21 cellular contexts compared by ENCODE assay signal in genomic region chr1:214003233-214003632, GRCh38. TPM values are rescaled to one million over a fixed set of nuclear protein-coding genes. Genes with fewer than 3 reads are reported as not detected.
DNase-seq lines count a peak whose midpoint lies in the region; ATAC-seq and TF ChIP-seq lines count a peak whose summit lies in the region.
"Had no signal": no experiment of that assay in that cellular context is flagged by ENCODE, and none has a peak within 500 bp of the region (broad histone marks: within the 10 kb centered on the region; RNA-seq: fewer than 3 reads in every experiment).

No MANE protein-coding gene starts in this region.

- no peak overlapping the region for H4K8ac ChIP-seq in H9 (replicated peaks; ENCODE audit: insufficient read length, low read depth, low read length)

- peak overlapping the region in 2 of 3 donors; percentile 25 to 37 for H3K27ac ChIP-seq in thyroid gland
- H3K27ac ChIP-seq in H9 (ENCODE audit: insufficient read length, low read depth, low read length), result no peak overlapping the region
- H3K27ac ChIP-seq: A549; BLaER1 treated with 17β-estradiol and CSF1 and Interleukin-3, amounts not matched to agents 10 nM and 100 nM; uterus had no signal

- H2BK12ac ChIP-seq in H9 (ENCODE audit: insufficient read length, low read depth, low read length), result no peak overlapping the region

- H4K20me1 ChIP-seq in H9 (ENCODE audit: control insufficient read depth, insufficient read depth, insufficient read length), result no peaks in the 10 kb centered on the region
- H4K20me1 ChIP-seq: BLaER1 treated with 17β-estradiol and CSF1 and Interleukin-3, amounts not matched to agents 10 nM and 100 nM had no signal

- H3K23ac ChIP-seq in H9 (ENCODE audit: insufficient read length, low read depth, low read length), result no peak overlapping the region

- no peaks in the 10 kb centered on the region for H3K79me1 ChIP-seq in H9 (ENCODE audit: insufficient read depth, low read depth, low read length, poor library complexity, severe bottlenecking)

- H3K9me3 Mint-ChIP-seq in H9, result no peaks in the 10 kb centered on the region
- H3K9me3 Mint-ChIP-seq: activated CD4-positive, alpha-beta T cell treated with anti-CD3 and anti-CD28 coated beads, Interleukin-2, amount 10 ng/mL, durations not matched to agents 24 days and 14 days; activated naive CD8-positive, alpha-beta T cell treated with anti-CD3 and anti-CD28 coated beads, Interleukin-2, amount 50 U/mL, for 24 hours; nephron; stimulated activated naive CD8-positive, alpha-beta T cell treated with anti-CD3 and anti-CD28 coated beads, Interleukin-15, Interleukin-2, amounts not matched to agents 100 ng/mL and 50 ng/mL, for 24 hours had no signal

- no peak overlapping the region for H3K9ac ChIP-seq in H9 (ENCODE audit: extremely low read depth, insufficient read length, low read length)
- H3K9ac ChIP-seq: BLaER1 treated with 17β-estradiol and CSF1 and Interleukin-3, amounts not matched to agents 10 nM and 100 nM had no signal

- H3K27ac Mint-ChIP-seq in H9, result no peak overlapping the region
- H3K27ac Mint-ChIP-seq: activated CD4-positive, alpha-beta T cell treated with anti-CD3 and anti-CD28 coated beads, Interleukin-2, amount 10 ng/mL, durations not matched to agents 24 days and 14 days; activated naive CD8-positive, alpha-beta T cell treated with anti-CD3 and anti-CD28 coated beads, Interleukin-2, amount 50 U/mL, for 24 hours; stimulated activated naive CD8-positive, alpha-beta T cell treated with anti-CD3 and anti-CD28 coated beads, Interleukin-15, Interleukin-2, amounts not matched to agents 100 ng/mL and 50 ng/mL, for 24 hours had no signal

- H3K36me3 Mint-ChIP-seq in H9 (ENCODE audit: insufficient read depth in 1 of 3, low read depth in 3 of 3), result no peaks in the 10 kb centered on the region

- H3K56ac ChIP-seq in H9 (ENCODE audit: insufficient read length, low read depth, low read length), result no peak overlapping the region

- H2BK15ac ChIP-seq in H9 (ENCODE audit: low read depth, low read length), result no peak overlapping the region

- no peak overlapping the region for H2BK5ac ChIP-seq in H9 (ENCODE audit: insufficient read length, low read length)

- H3K4me1 ChIP-seq in thyroid gland (peaks cover 22 to 26% of the 10 kb centered on the region in 2 donors), H9 (ENCODE audit: insufficient read depth, low read length) (no peaks in the 10 kb centered on the region)
- H3K4me1 ChIP-seq: A549, uterus had no signal

- no peak overlapping the region for H3K4me3 Mint-ChIP-seq in H9
- H3K4me3 Mint-ChIP-seq: activated CD4-positive, alpha-beta T cell treated with anti-CD3 and anti-CD28 coated beads, Interleukin-2, amount 10 ng/mL, durations not matched to agents 24 days and 14 days; activated naive CD8-positive, alpha-beta T cell treated with anti-CD3 and anti-CD28 coated beads, Interleukin-2, amount 50 U/mL, for 24 hours; nephron; stimulated activated naive CD8-positive, alpha-beta T cell treated with anti-CD3 and anti-CD28 coated beads, Interleukin-15, Interleukin-2, amounts not matched to agents 100 ng/mL and 50 ng/mL, for 24 hours had no signal

- H3K14ac ChIP-seq in H9 (ENCODE audit: insufficient read depth, low read length), result no peak overlapping the region

- intact Hi-C loops in Right ventricle myocardium superior (cut with DNase I), result no loop called here
- intact Hi-C loops in Right ventricle myocardium inferior (cut with DNase I), result no loop called here
- intact Hi-C loops in thyroid gland (cut with DNase I), result no loop called here

- H3K4me3 ChIP-seq in thyroid gland (replicated peaks in 1 of 3), result no peak overlapping the region
- H3K4me3 ChIP-seq: A549; BLaER1 treated with 17β-estradiol and CSF1 and Interleukin-3, amounts not matched to agents 10 nM and 100 nM; gastrocnemius medialis; uterus had no signal

- H3K27me3 ChIP-seq in thyroid gland, result no peaks in the 10 kb centered on the region
- H3K27me3 ChIP-seq in H9 (ENCODE audit: insufficient read depth, low read length), result no peaks in the 10 kb centered on the region
- H3K27me3 ChIP-seq: BLaER1 treated with 17β-estradiol and CSF1 and Interleukin-3, amounts not matched to agents 10 nM and 100 nM; gastrocnemius medialis; uterus had no signal

- H3K4me2 ChIP-seq in H9 (ENCODE audit: insufficient read depth, insufficient read length, low read length), result no peak overlapping the region
- H3K4me2 ChIP-seq: A549; BLaER1 treated with 17β-estradiol and CSF1 and Interleukin-3, amounts not matched to agents 10 nM and 100 nM had no signal

- no peaks in the 10 kb centered on the region for H3K27me3 Mint-ChIP-seq in H9 (ENCODE audit: low read depth)

- no peaks in the 10 kb centered on the region for H3K36me3 ChIP-seq in thyroid gland
- H3K36me3 ChIP-seq: gastrocnemius medialis, uterus had no signal

- no peak overlapping the region for H2BK120ac ChIP-seq in H9 (ENCODE audit: low read depth, low read length, poor library complexity, severe bottlenecking)

- ATAC-seq in Right ventricle myocardium superior (ENCODE audit: poor library complexity) (peak; percentile 58), Right ventricle myocardium inferior (no peak), GM21360 (IDR thresholded peaks at IDR 0.05; ENCODE audit: unreplicated experiment) (no peak)
- ATAC-seq: activated naive CD8-positive, alpha-beta T cell treated with anti-CD3 and anti-CD28 coated beads, Interleukin-2, amount 50 U/mL, for 24 hours had no signal

- H2AFZ ChIP-seq in H9 (ENCODE audit: low read length), result no peak overlapping the region

- H3K79me2 ChIP-seq in H9 (ENCODE audit: insufficient read depth, low read length), result no peaks in the 10 kb centered on the region

- H3K4me1 Mint-ChIP-seq in H9, result peaks cover 7 to 12% of the 10 kb centered on the region in 2 experiments
- H3K4me1 Mint-ChIP-seq: activated CD4-positive, alpha-beta T cell treated with anti-CD3 and anti-CD28 coated beads, Interleukin-2, amount 10 ng/mL, durations not matched to agents 24 days and 14 days; activated naive CD8-positive, alpha-beta T cell treated with anti-CD3 and anti-CD28 coated beads, Interleukin-2, amount 50 U/mL, for 24 hours had no signal

- no peak for TF ChIP-seq CTCF in thyroid gland (IDR thresholded peaks at IDR 0.05)
- no peak for TF ChIP-seq CTCF in H9 (conservative IDR thresholded peaks at IDR 0.05)

- H3K9me3 ChIP-seq in thyroid gland (no peaks in the 10 kb centered on the region), H9 (ENCODE audit: control insufficient read depth, low read depth, low read length) (no peaks in the 10 kb centered on the region)
- H3K9me3 ChIP-seq: A549; BLaER1 treated with 17β-estradiol and CSF1 and Interleukin-3, amounts not matched to agents 10 nM and 100 nM; gastrocnemius medialis; uterus had no signal

- H3K23me2 ChIP-seq in H9 (ENCODE audit: insufficient read length, low read depth, low read length, poor library complexity, severe bottlenecking), result no peaks in the 10 kb centered on the region

- no peak overlapping the region for H3T11ph ChIP-seq in H9 (ENCODE audit: low read length)

- DNase-seq in Right ventricle myocardium superior (no peak), Right ventricle myocardium inferior (ENCODE audit: missing footprints) (no peak), NCI-H82 (lab: John Stamatoyannopoulos, UW) (peak; percentile 99), erythroblast (lab: John Stamatoyannopoulos, UW) (peak; percentile 18 to 74), thyroid gland (no peak), Kasumi-1 (lab: John Stamatoyannopoulos, UW) (no peak), H9 (no peak)
- DNase-seq: activated CD4-positive, alpha-beta T cell treated with anti-CD3 and anti-CD28 coated beads, Interleukin-2, amount 10 ng/mL, durations not matched to agents 24 days and 14 days; activated naive CD8-positive, alpha-beta T cell treated with anti-CD3 and anti-CD28 coated beads, Interleukin-2, amount 50 U/mL, for 24 hours; gastrocnemius medialis; GF-D8; left cardiac atrium; MM.1S; NCI-H2107; posterior cingulate gyrus; uterus had no signal

- H4K91ac ChIP-seq in H9 (ENCODE audit: insufficient read length, low read depth, low read length), result no peak overlapping the region

- no peak for TF ChIP-seq POLR2A in erythroblast (IDR thresholded peaks at IDR 0.05; ENCODE audit: low read length)
- TF ChIP-seq POLR2A in thyroid gland (IDR thresholded peaks at IDR 0.05), result no peak

- WGBS in thyroid gland, 2 donors, result 62 to 70% methylated on average over 3 of the region's 3 CpGs
- WGBS in H9 (ENCODE audit: extremely low coverage, insufficient read length, low lambda C conversion rate), result no CpG with 5 or more reads among the region's 3 CpGs

- no peak overlapping the region for H2AK5ac ChIP-seq in H9 (ENCODE audit: insufficient read length, low read length)

- no peak overlapping the region for H3K4ac ChIP-seq in H9 (ENCODE audit: low read depth, low read length)

- H4K5ac ChIP-seq in H9 (ENCODE audit: insufficient read length, low read depth, low read length), result no peak overlapping the region

- no peak overlapping the region for H2BK20ac ChIP-seq in H9 (ENCODE audit: low read depth, low read length, poor library complexity, severe bottlenecking)

- H3K18ac ChIP-seq in H9 (ENCODE audit: insufficient read length, low read depth, low read length), result no peak overlapping the region

RNA-seq across cellular contexts. Expression of gene PROX1, which starts 15.5 kb away (rescaled TPM):
- total RNA-seq in Right ventricle myocardium superior, result 85.2 TPM
- 82.9 TPM for total RNA-seq in Right ventricle myocardium inferior
- total RNA-seq in thyroid gland, result 10 to 100 TPM; 34.6 to 51.3 (median 38.4) TPM
- 0.72 and 0.83 TPM in 2 replicates for total RNA-seq in H9 (2021)
- total RNA-seq: activated CD4-positive, alpha-beta T cell treated with anti-CD3 and anti-CD28 coated beads, Interleukin-2, amount 10 ng/mL, durations not matched to agents 24 days and 14 days had no signal

Comparison
In these comparisons a context has a peak if more than half of its experiments do, and no peak if none do; other contexts are left out.
1. DNase-seq: peak in NCI-H82 (single experiment) and erythroblast (2 of 2); none in Right ventricle myocardium superior (single experiment), Right ventricle myocardium inferior (single experiment), thyroid gland (0 of 2), Kasumi-1 (0 of 2) and H9 (single experiment).
2. RNA of gene PROX1, which starts 15.5 kb away (total RNA-seq): 85.2 TPM in Right ventricle myocardium superior (single experiment), 82.9 TPM in Right ventricle myocardium inferior (single experiment) and 34.6 to 51.3 TPM in thyroid gland; 0.72 to 0.83 TPM in H9; every median in the first group is over 10 times any median in the second.